Comparison of ENCODE assay signal across 8 cellular contexts in the genomic region with DNA sequence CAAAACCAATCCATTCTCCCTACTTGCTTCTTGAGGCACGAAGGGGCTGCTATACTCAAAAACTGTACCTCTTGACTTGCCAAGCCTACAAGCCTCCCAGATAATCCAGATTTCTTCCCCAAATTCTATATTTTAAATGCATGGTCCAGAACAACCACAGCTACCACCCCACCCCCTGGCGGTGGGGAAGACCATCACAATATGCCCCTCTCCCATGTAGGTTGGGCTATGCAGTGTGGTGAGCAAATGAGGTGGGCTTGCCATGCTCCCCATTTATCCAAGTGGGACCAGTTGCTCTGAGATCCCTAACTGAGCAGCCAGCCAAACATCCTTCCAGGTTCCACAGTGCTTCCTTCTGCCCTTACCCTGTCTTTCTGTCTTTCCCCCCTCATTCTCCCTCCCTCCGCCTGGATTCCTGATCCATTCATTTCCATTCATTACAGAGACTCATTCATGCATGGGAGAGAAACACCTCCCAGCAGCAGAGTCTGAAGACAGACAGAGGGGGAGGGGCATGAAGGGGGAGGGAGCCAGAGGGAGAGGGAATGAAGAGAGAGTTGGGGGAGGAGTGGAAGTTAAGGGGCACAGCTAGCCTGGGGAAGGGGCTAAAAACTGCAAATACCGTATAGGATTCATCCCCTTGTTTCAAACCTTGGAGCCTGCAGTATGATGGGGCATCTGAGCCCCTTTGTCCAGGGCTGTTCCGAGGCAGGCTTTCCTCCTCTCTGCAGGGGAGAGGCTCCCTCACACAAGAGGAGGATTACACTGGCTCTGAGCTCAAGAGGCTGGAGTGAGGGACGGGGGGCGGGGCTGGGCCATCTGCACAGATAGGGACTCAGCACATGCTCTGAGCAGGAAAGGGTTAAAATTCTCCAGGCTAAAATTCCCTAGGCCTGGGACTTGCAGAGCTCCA. TPM values are rescaled to one million over a fixed set of nuclear protein-coding genes. Genes with fewer than 3 reads are reported as not detected.
DNase-seq lines count a peak whose midpoint lies in the region; ATAC-seq, FAIRE-seq and TF ChIP-seq lines count a peak whose summit lies in the region.
"Had no signal": no experiment of that assay in that cellular context is flagged by ENCODE, and none has a peak within 500 bp of the region (broad histone marks: within the 10 kb centered on the region; RNA-seq: fewer than 3 reads in every experiment).

No MANE protein-coding gene starts in this region.

- no peak for FAIRE-seq in kidney (lab: Jason Lieb, UNC)

- H3K79me2 ChIP-seq in OCI-LY1 (ENCODE audit: insufficient read depth, low read length), result no peaks in the 10 kb centered on the region

- no peaks in the 10 kb centered on the region for H3K27me3 ChIP-seq in OCI-LY1 (ENCODE audit: insufficient read depth, low read length)

- H3K4me1 ChIP-seq in OCI-LY1 (ENCODE audit: insufficient read depth, low read length, severe bottlenecking) (peaks cover 10% of the 10 kb centered on the region), kidney (ENCODE audit: control insufficient read depth in 1 of 2, insufficient read depth in 1 of 2, low read depth in 1 of 2, low read length in 2 of 2) (peaks cover 7 to 19% of the 10 kb centered on the region in 2 donors)

- no peak overlapping the region for H3K4me3 Mint-ChIP-seq in CD14-positive monocyte

- H3K27ac Mint-ChIP-seq in CD14-positive monocyte, result no peak overlapping the region

- no peak overlapping the region for H3K4me2 ChIP-seq in OCI-LY1 (ENCODE audit: low read length)

- H3F3A ChIP-seq in OCI-LY1 (ENCODE audit: insufficient read depth, low read length), result no peaks in the 10 kb centered on the region

- no peaks in the 10 kb centered on the region for H3K9me2 ChIP-seq in OCI-LY1 (ENCODE audit: low read depth, low read length)

- TF ChIP-seq CTCF in GM12864 (IDR thresholded peaks at IDR 0.05; ENCODE audit: low read depth, low read length, missing control alignments) (peak; percentile 30), OCI-LY1 (IDR thresholded peaks at IDR 0.05; ENCODE audit: low read length) (peak; percentile 39; the same call in 1 of the 2 replicates), kidney (IDR thresholded peaks at IDR 0.05; ENCODE audit: borderline replicate concordance, extremely low read depth, insufficient read depth) (no peak), CD14-positive monocyte (IDR thresholded peaks at IDR 0.05) (no peak)

- H3K4me3 ChIP-seq in GM12864 (ENCODE audit: low read depth, low read length), result no peak overlapping the region
- H3K4me3 ChIP-seq in OCI-LY1 (ENCODE audit: low read depth, low read length, poor library complexity, severe bottlenecking), result no peak overlapping the region
- no peak overlapping the region for H3K4me3 ChIP-seq in kidney (ENCODE audit: low read length in 2 of 2)
- H3K4me3 ChIP-seq: lower lobe of right lung had no signal

- H3K27me3 Mint-ChIP-seq in CD14-positive monocyte (ENCODE audit: low read depth in 3 of 3), result peaks cover 4 to 13% (median 10%) of the 10 kb centered on the region in 3 donors

- H3K4me1 Mint-ChIP-seq in CD14-positive monocyte, result peaks cover 19% of the 10 kb centered on the region

- ATAC-seq in HG03571 (IDR thresholded peaks at IDR 0.05; ENCODE audit: unreplicated experiment), result no peak
- ATAC-seq: lower lobe of right lung had no signal

- peaks cover 14 to 23% of the 10 kb centered on the region in 2 donors for H3K36me3 Mint-ChIP-seq in CD14-positive monocyte

- H3K27ac ChIP-seq in OCI-LY1 (ENCODE audit: low read depth, low read length, poor library complexity, severe bottlenecking), result no peak overlapping the region
- no peak overlapping the region for H3K27ac ChIP-seq in kidney (ENCODE audit: low read depth in 2 of 2, low read length in 2 of 2)
- H3K27ac ChIP-seq: lower lobe of right lung had no signal

- H3K9me3 Mint-ChIP-seq in CD14-positive monocyte, result peaks cover 0 to 4% (median 0%) of the 10 kb centered on the region in 7 donors

- H4K20me1 ChIP-seq in OCI-LY1 (ENCODE audit: insufficient read depth, low read length), result no peaks in the 10 kb centered on the region

- H3K9me3 ChIP-seq in OCI-LY1 (ENCODE audit: low read length) (no peaks in the 10 kb centered on the region), kidney (ENCODE audit: control insufficient read depth in 1 of 2, low read length in 2 of 2) (no peaks in the 10 kb centered on the region)
- H3K9me3 ChIP-seq: lower lobe of right lung had no signal

- DNase-seq in GM12864 (ENCODE audit: low read depth) (no peak), kidney tubule cell (ENCODE audit: low spot score) (peak; percentile 88), kidney (no peak), CD14-positive monocyte (ENCODE audit: low spot score) (no peak)
- DNase-seq: activated T-cell treated with anti-CD3 and anti-CD28 coated beads for 4 hours, lower lobe of right lung had no signal

- intact Hi-C loops in kidney (cut with DNase I), result no loop called here
- intact Hi-C loops in CD14-positive monocyte (cut with micrococcal nuclease), result loop anchor here (2.0 to 10.0 kb wide), 3 partner anchors 13 to 409 kb away; partner anchors contain the start of genes ANG (in 1 of the 2) and RNASE4 (in 1 of the 2)

- H3K36me3 ChIP-seq in OCI-LY1 (ENCODE audit: insufficient read depth, low read length) (no peaks in the 10 kb centered on the region), kidney (ENCODE audit: control insufficient read depth in 1 of 2, insufficient read depth in 2 of 2, low read length in 2 of 2) (peaks cover 0 to 4% of the 10 kb centered on the region in 2 donors)

- H2AFZ ChIP-seq in OCI-LY1 (ENCODE audit: low read length), result no peak overlapping the region

- H3K9ac ChIP-seq in OCI-LY1 (ENCODE audit: low read length), result no peak overlapping the region
- no peak overlapping the region for H3K9ac ChIP-seq in kidney (ENCODE audit: low read length in 2 of 2)

RNA-seq across cellular contexts. Expression of gene ZNF219, which starts 4.4 kb away (rescaled TPM):
- total RNA-seq in kidney, result 24.6 TPM
- polyA plus RNA-seq in kidney (ENCODE audit: insufficient read depth, low read depth, low replicate concordance) (12.6 TPM), CD14-positive monocyte (under 1 TPM; 0.49 to 0.68 TPM)

RNA-seq across cellular contexts. Expression of gene TMEM253, which starts 6.8 kb away (rescaled TPM):
- total RNA-seq in kidney, result 0.41 TPM
- 0.43 TPM for polyA plus RNA-seq in kidney (ENCODE audit: insufficient read depth, low read depth, low replicate concordance)
- not detected for polyA plus RNA-seq in CD14-positive monocyte

RNA-seq across cellular contexts. Expression of gene ARHGEF40, which starts 23.9 kb away (rescaled TPM):
- 25.6 TPM for total RNA-seq in kidney
- polyA plus RNA-seq in kidney (ENCODE audit: insufficient read depth, low read depth, low replicate concordance) (15.9 TPM), CD14-positive monocyte (10 to 100 TPM; 12.1 to 15.3 TPM)

RNA-seq across cellular contexts. Expression of gene RNASE8, which starts 36.4 kb away (rescaled TPM):
- total RNA-seq in kidney, result not detected
- polyA plus RNA-seq in kidney (ENCODE audit: insufficient read depth, low read depth, low replicate concordance) (not detected), CD14-positive monocyte (not detected)
- total RNA-seq: lower lobe of right lung had no signal

RNA-seq across cellular contexts. Expression of gene RNASE7, which starts 51.9 kb away (rescaled TPM):
- total RNA-seq in kidney, result not detected
- polyA plus RNA-seq in kidney (ENCODE audit: insufficient read depth, low read depth, low replicate concordance) (not detected), CD14-positive monocyte (not detected)
- total RNA-seq: lower lobe of right lung had no signal

Comparison
In these comparisons a context has a peak if more than half of its experiments do, and no peak if none do; other contexts are left out.
1. CTCF ChIP-seq: peak in GM12864 (single experiment) and OCI-LY1 (single experiment); none in kidney (single experiment) and CD14-positive monocyte (single experiment).